ENCODE assay signal across 1 cellular context in genomic region chr6:44277763-44278162, GRCh38.
A peak's percentile ranks its signal among the peaks of the same experiment; 100 is the strongest.
TF ChIP-seq lines count a peak whose summit lies in the region.

No MANE protein-coding gene starts in this region.

TF ChIP-seq in HEK293, 187 proteins besides CTCF, POLR2A, EP300 and RAD21:
- TF ChIP-seq ZNF354C (tag by site-specific recombination; IDR thresholded peaks at IDR 0.05; ENCODE audit: borderline replicate concordance, low read depth), result no peak
- no peak for TF ChIP-seq ZBTB8A (tag by site-specific recombination; IDR thresholded peaks at IDR 0.05)
- peak; percentile 36 for TF ChIP-seq ZIC2 (tag by site-specific recombination; IDR thresholded peaks at IDR 0.05)
- peak; percentile 52; the same call in 1 of the 2 replicates for TF ChIP-seq GLIS1 (tag by site-specific recombination; IDR thresholded peaks at IDR 0.05)
- TF ChIP-seq ZNF488 (tag by site-specific recombination; IDR thresholded peaks at IDR 0.05), result no peak
- TF ChIP-seq REST (tag by site-specific recombination; IDR thresholded peaks at IDR 0.05), result no peak
- TF ChIP-seq WT1 (tag by site-specific recombination; IDR thresholded peaks at IDR 0.05), result no peak
- no peak for TF ChIP-seq ZNF513 (tag by site-specific recombination; IDR thresholded peaks at IDR 0.05)
- no peak for TF ChIP-seq ZNF221 (tag by site-specific recombination; IDR thresholded peaks at IDR 0.05; ENCODE audit: borderline replicate concordance)
- TF ChIP-seq ZSCAN5A (tag by site-specific recombination; IDR thresholded peaks at IDR 0.05), result no peak
